Comparison of ENCODE assay signal across 14 cellular contexts in genomic region chr1:101165944-101166343, GRCh38.
"Had no signal": no experiment of that assay in that cellular context is flagged by ENCODE, and none has a peak within 500 bp of the region (broad histone marks: within the 10 kb centered on the region; RNA-seq: fewer than 3 reads in every experiment).

No MANE protein-coding gene starts in this region.

- H3K27ac ChIP-seq: coronary artery, foreskin keratinocyte, neutrophil, VCaP had no signal

- H3K4me1 Mint-ChIP-seq: naive B cell had no signal

- ATAC-seq: foreskin keratinocyte; left colon; stimulated activated naive B cell treated with anti-CD40 and anti-IgM and Interleukin-4, amounts not matched to agents 10 μg/mL and 1 μg/mL and 100 μg/mL, for 72 hours had no signal

- H3K9me3 ChIP-seq: neutrophil had no signal

- H3K27me3 ChIP-seq: foreskin keratinocyte, neutrophil had no signal

- H3K4me3 ChIP-seq: coronary artery had no signal

- H3K9me3 Mint-ChIP-seq: activated T-cell treated with anti-CD3 and anti-CD28 coated beads, Interleukin-2, amount 50 U/mL, for 24 hours; naive B cell had no signal

- H3K36me3 ChIP-seq: neutrophil had no signal

- H3K27me3 Mint-ChIP-seq: activated T-cell treated with anti-CD3 and anti-CD28 coated beads, Interleukin-2, amount 50 U/mL, for 24 hours; naive B cell; stimulated activated naive B cell treated with anti-CD40 and anti-IgM and Interleukin-4, amounts not matched to agents 10 μg/mL and 1 μg/mL and 100 μg/mL, for 72 hours had no signal

- H3K27ac Mint-ChIP-seq: activated T-cell treated with anti-CD3 and anti-CD28 coated beads, Interleukin-2, amount 50 U/mL, for 24 hours; stimulated activated naive B cell treated with anti-CD40 and anti-IgM and Interleukin-4, amounts not matched to agents 10 μg/mL and 1 μg/mL and 100 μg/mL, for 72 hours had no signal

- H3K4me3 Mint-ChIP-seq: activated T-cell treated with anti-CD3 and anti-CD28 coated beads, Interleukin-2, amount 50 U/mL, for 24 hours; naive B cell; stimulated activated naive B cell treated with anti-CD40 and anti-IgM and Interleukin-4, amounts not matched to agents 10 μg/mL and 1 μg/mL and 100 μg/mL, for 72 hours had no signal

- H3K4me1 ChIP-seq: foreskin keratinocyte had no signal

- DNase-seq: activated CD4-positive, alpha-beta T cell treated with anti-CD3 and anti-CD28 coated beads, Interleukin-2, amount 50 U/mL, for 48 hours; activated naive CD4-positive, alpha-beta T cell treated with anti-CD3 and anti-CD28 coated beads, Interleukin-2, amount 50 U/mL, for 16 hours; activated T-cell treated with anti-CD3 and anti-CD28 coated beads, Interleukin-2, amount 50 U/mL, for 24 hours; central memory CD4-positive, alpha-beta T cell; effector CD4-positive, alpha-beta T cell; foreskin keratinocyte; left colon; naive B cell; stimulated activated CD4-positive, alpha-beta T cell treated with anti-CD3 and anti-CD28 coated beads, Interleukin-2, amount 100 ng/mL, for 48 hours; stimulated activated naive B cell treated with anti-CD40 and anti-IgM and Interleukin-4, amounts not matched to agents 10 μg/mL and 1 μg/mL and 100 μg/mL, for 72 hours; trophoblast cell had no signal

- H3K36me3 Mint-ChIP-seq: naive B cell had no signal
